Comparison of ENCODE assay signal across 11 cellular contexts in the genomic region with DNA sequence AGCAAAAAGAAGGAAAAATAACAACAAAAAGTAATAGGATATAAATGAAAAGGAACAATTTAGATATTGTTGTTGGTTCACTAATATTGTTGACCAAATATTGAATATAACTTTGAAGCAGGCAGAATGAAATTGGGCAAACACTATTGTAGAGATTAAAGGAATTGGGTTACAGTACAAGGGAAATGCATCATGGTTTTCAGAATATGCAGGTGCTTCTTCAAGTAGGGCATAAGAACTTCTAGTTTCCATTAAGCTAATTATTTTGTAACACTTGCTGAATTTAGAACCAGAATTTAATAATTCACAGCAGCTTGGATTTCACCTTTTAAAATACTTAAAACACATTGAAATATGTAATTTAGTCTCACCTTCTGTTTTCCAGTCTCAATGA. TPM values are rescaled to one million over a fixed set of nuclear protein-coding genes. Genes with fewer than 3 reads are reported as not detected.
A peak's percentile ranks its signal among the peaks of the same experiment; 100 is the strongest.
DNase-seq lines count a peak whose midpoint lies in the region; ATAC-seq and TF ChIP-seq lines count a peak whose summit lies in the region.
"Had no signal": no experiment of that assay in that cellular context is flagged by ENCODE, and none has a peak within 500 bp of the region (broad histone marks: within the 10 kb centered on the region; RNA-seq: fewer than 3 reads in every experiment).

No MANE protein-coding gene starts in this region.

- no peaks in the 10 kb centered on the region for H4K20me1 ChIP-seq in OCI-LY7 (ENCODE audit: insufficient read depth, low read length)

- H3K4me2 ChIP-seq in OCI-LY7 (ENCODE audit: low read length), result peak overlapping the region; percentile 27; the same call in 1 of the 2 replicates

- no peaks in the 10 kb centered on the region for H3K27me3 Mint-ChIP-seq in osteocyte (ENCODE audit: unreplicated experiment)
- H3K27me3 Mint-ChIP-seq in activated CD4-positive, alpha-beta T cell treated with anti-CD3 and anti-CD28 coated beads, Interleukin-2, amount 10 ng/mL, durations not matched to agents 7 days and 5 days, result no peaks in the 10 kb centered on the region

- H3K4me1 ChIP-seq in left ventricle myocardium inferior (peaks cover 38% of the 10 kb centered on the region), OCI-LY7 (ENCODE audit: insufficient read depth, low read length, poor library complexity, severe bottlenecking) (peaks cover 6% of the 10 kb centered on the region), esophagus squamous epithelium (peaks cover 0 to 32% (median 15%) of the 10 kb centered on the region in 3 donors), tibial nerve (peaks cover 0 to 36% (median 4%) of the 10 kb centered on the region in 4 donors)

- no TSS peak for BruUV-seq in OCI-LY7 (replicated peaks; lab: Mats Ljungman, UMichigan)

- H3K36me3 Mint-ChIP-seq in osteocyte (ENCODE audit: unreplicated experiment), result peaks cover 3% of the 10 kb centered on the region
- H3K36me3 Mint-ChIP-seq in activated CD4-positive, alpha-beta T cell treated with anti-CD3 and anti-CD28 coated beads, Interleukin-2, amount 10 ng/mL, durations not matched to agents 7 days and 5 days (ENCODE audit: low read depth), result peaks cover 9% of the 10 kb centered on the region

- no peaks in the 10 kb centered on the region for H3K9me2 ChIP-seq in OCI-LY7 (ENCODE audit: insufficient read depth, low read length)

- no peaks in the 10 kb centered on the region for H3K27me3 ChIP-seq in left ventricle myocardium inferior (ENCODE audit: low read depth)
- H3K27me3 ChIP-seq in esophagus squamous epithelium, result no peaks in the 10 kb centered on the region
- H3K27me3 ChIP-seq in tibial nerve, result no peaks in the 10 kb centered on the region
- H3K27me3 ChIP-seq: cardiac muscle cell, uterus had no signal

- TF ChIP-seq CTCF in left ventricle myocardium inferior (IDR thresholded peaks at IDR 0.05; ENCODE audit: borderline replicate concordance), result no peak
- TF ChIP-seq CTCF in OCI-LY7 (conservative IDR thresholded peaks at IDR 0.05; ENCODE audit: low read length), result no peak
- no peak for TF ChIP-seq CTCF in esophagus squamous epithelium (IDR thresholded peaks at IDR 0.05)
- TF ChIP-seq CTCF in tibial nerve (IDR thresholded peaks at IDR 0.05), result no peak
- TF ChIP-seq CTCF in osteocyte (IDR thresholded peaks at IDR 0.05), result no peak

- TF ChIP-seq POLR2A in esophagus squamous epithelium (IDR thresholded peaks at IDR 0.05), result no peak
- no peak for TF ChIP-seq POLR2A in tibial nerve (IDR thresholded peaks at IDR 0.05)

- H3K4me1 Mint-ChIP-seq in osteocyte (ENCODE audit: unreplicated experiment), result peaks cover 5% of the 10 kb centered on the region
- peaks cover 22% of the 10 kb centered on the region for H3K4me1 Mint-ChIP-seq in activated CD4-positive, alpha-beta T cell treated with anti-CD3 and anti-CD28 coated beads, Interleukin-2, amount 10 ng/mL, durations not matched to agents 7 days and 5 days

- DNase-seq in left ventricle myocardium inferior (no peak), Right ventricle myocardium inferior (ENCODE audit: missing footprints) (no peak), OCI-LY7 (ENCODE audit: low spot score) (no peak), esophagus squamous epithelium (lab: John Stamatoyannopoulos, UW) (no peak), tibial nerve (ENCODE audit: low spot score in 2 of 2) (no peak), osteocyte (ENCODE audit: extremely low spot score, unreplicated experiment) (no peak), GM03348 (ENCODE audit: low spot score) (no peak)
- no peak for DNase-seq in activated CD4-positive, alpha-beta T cell treated with anti-CD3 and anti-CD28 coated beads, Interleukin-2, amount 10 ng/mL, durations not matched to agents 7 days and 5 days
- DNase-seq: activated naive CD4-positive, alpha-beta T cell treated with Interleukin-2 at 50 U/mL for 16 hours had no signal

- H3K9me3 ChIP-seq in left ventricle myocardium inferior (replicated peaks) (peaks cover 5% of the 10 kb centered on the region), OCI-LY7 (ENCODE audit: low read length) (no peaks in the 10 kb centered on the region), esophagus squamous epithelium (no peaks in the 10 kb centered on the region), tibial nerve (no peaks in the 10 kb centered on the region)
- H3K9me3 ChIP-seq: uterus had no signal

- no peak for TF ChIP-seq EP300 in tibial nerve (IDR thresholded peaks at IDR 0.05)

- no peak overlapping the region for H3K4me3 Mint-ChIP-seq in osteocyte (ENCODE audit: unreplicated experiment)
- H3K4me3 Mint-ChIP-seq in activated CD4-positive, alpha-beta T cell treated with anti-CD3 and anti-CD28 coated beads, Interleukin-2, amount 10 ng/mL, durations not matched to agents 7 days and 5 days, result no peak overlapping the region

- CTCF ChIA-PET in OCI-LY7 (lab: Charles Lee; ENCODE audit: unreplicated experiment), result interaction anchor here (1.0 to 1.8 kb wide), 6 partner anchors 15 to 508 kb away, joined by 3 to 7 read pairs (median 5); no protein-coding TSS in a partner anchor
- CTCF ChIA-PET in activated CD4-positive, alpha-beta T cell treated with anti-CD3 and anti-CD28 coated beads, Interleukin-2, amount 10 ng/mL, durations not matched to agents 7 days and 5 days (lab: Charles Lee), result interaction anchor here (0.8 to 2.0 kb wide), 7 partner anchors 11 to 508 kb away, joined by 3 to 12 read pairs (median 4); no protein-coding TSS in a partner anchor

- H3K36me3 ChIP-seq in left ventricle myocardium inferior (no peaks in the 10 kb centered on the region), OCI-LY7 (ENCODE audit: insufficient read depth, low read length) (peaks cover 5% of the 10 kb centered on the region), esophagus squamous epithelium (peaks cover 0 to 4% (median 0%) of the 10 kb centered on the region in 3 donors), tibial nerve (no peaks in the 10 kb centered on the region)
- H3K36me3 ChIP-seq: cardiac muscle cell, uterus had no signal

- no peaks in the 10 kb centered on the region for H3K79me2 ChIP-seq in OCI-LY7 (ENCODE audit: insufficient read depth, low read depth, low read length)

- H3K4me3 ChIP-seq in left ventricle myocardium inferior, result no peak overlapping the region
- H3K4me3 ChIP-seq in OCI-LY7 (ENCODE audit: low read depth, low read length, poor library complexity, severe bottlenecking), result no peak overlapping the region
- H3K4me3 ChIP-seq in esophagus squamous epithelium, result no peak overlapping the region
- H3K4me3 ChIP-seq in tibial nerve, result no peak overlapping the region
- H3K4me3 ChIP-seq: cardiac muscle cell, uterus had no signal

- H3K9me3 Mint-ChIP-seq in osteocyte (ENCODE audit: unreplicated experiment), result no peaks in the 10 kb centered on the region
- H3K9me3 Mint-ChIP-seq in activated CD4-positive, alpha-beta T cell treated with anti-CD3 and anti-CD28 coated beads, Interleukin-2, amount 10 ng/mL, durations not matched to agents 7 days and 5 days, result peaks cover 6% of the 10 kb centered on the region

- no peak for ATAC-seq in Right ventricle myocardium inferior

- peak overlapping the region; percentile 60 for H3K27ac ChIP-seq in left ventricle myocardium inferior (replicated peaks)
- H3K27ac ChIP-seq in OCI-LY7 (ENCODE audit: low read depth, low read length, poor library complexity, severe bottlenecking), result no peak overlapping the region
- peak overlapping the region in 3 of 4 donors; percentile 54 to 67 (median 59) for H3K27ac ChIP-seq in esophagus squamous epithelium
- peak overlapping the region; percentile 1 to 83 (median 56) for H3K27ac ChIP-seq in tibial nerve
- H3K27ac ChIP-seq: cardiac muscle cell had no signal

- POLR2A ChIA-PET in OCI-LY7 (lab: Charles Lee), result interaction anchor here (0.6 to 2.3 kb wide), 17 partner anchors 8 to 535 kb away, joined by 3 to 9 read pairs (median 5); partner anchors contain the start of gene GLCCI1
- POLR2A ChIA-PET in activated CD4-positive, alpha-beta T cell treated with anti-CD3 and anti-CD28 coated beads, Interleukin-2, amount 10 ng/mL, durations not matched to agents 7 days and 5 days (lab: Charles Lee), result no interaction called here

- no peak overlapping the region for H2AFZ ChIP-seq in OCI-LY7 (ENCODE audit: low read length)

- intact Hi-C loops in left ventricle myocardium inferior (cut with micrococcal nuclease), result loop anchor here (2.0 kb wide), 1 partner anchor 79 kb away; no protein-coding TSS in a partner anchor
- intact Hi-C loops in Right ventricle myocardium inferior (cut with DNase I), result loop anchor here (1.0 to 10.0 kb wide), 3 partner anchors 79 to 613 kb away; no protein-coding TSS in a partner anchor
- intact Hi-C loops in OCI-LY7 (cut with micrococcal nuclease; ENCODE audit: unreplicated experiment), result loop anchor here (1.0 kb wide), 5 partner anchors 79 to 535 kb away; no protein-coding TSS in a partner anchor
- intact Hi-C loops in esophagus squamous epithelium (cut with DNase I), result loop anchor here (10.0 kb wide), 1 partner anchor 73 kb away; no protein-coding TSS in a partner anchor

- no peak overlapping the region for H3K27ac Mint-ChIP-seq in osteocyte (ENCODE audit: unreplicated experiment)
- no peak overlapping the region for H3K27ac Mint-ChIP-seq in activated CD4-positive, alpha-beta T cell treated with anti-CD3 and anti-CD28 coated beads, Interleukin-2, amount 10 ng/mL, durations not matched to agents 7 days and 5 days

RNA-seq across cellular contexts. Expression of gene RPA3, which starts 36.5 kb away (rescaled TPM):
- total RNA-seq in left ventricle myocardium inferior (21.1 TPM), Right ventricle myocardium inferior (26.8 TPM), OCI-LY7 (2022) (110 and 111 TPM in 2 replicates), esophagus squamous epithelium (10 to 100 TPM; 13.0 to 29.3 (median 21.7) TPM), tibial nerve (10 to 100 TPM; 14.4 to 21.9 (median 19.2) TPM), osteocyte (14.8 and 16.5 TPM in 2 replicates)
- total RNA-seq in OCI-LY7 (2014; rRNA removed; shearing (Covaris generic)), result 53.0 and 66.3 TPM in 2 replicates
- total RNA-seq in activated CD4-positive, alpha-beta T cell treated with anti-CD3 and anti-CD28 coated beads, Interleukin-2, amount 10 ng/mL, durations not matched to agents 7 days and 5 days, result 10 to 100 TPM; 93.2 to 93.4 TPM

RNA-seq across cellular contexts. Expression of gene UMAD1, which starts 41.4 kb away (rescaled TPM):
- total RNA-seq in left ventricle myocardium inferior (16.4 TPM), Right ventricle myocardium inferior (13.3 TPM), OCI-LY7 (2022) (14.5 and 15.2 TPM in 2 replicates), esophagus squamous epithelium (1 to 10 TPM; 2.5 to 7.6 (median 6.3) TPM), tibial nerve (10 to 100 TPM in 2 of 4 donors, 1 to 10 TPM in 2; 6.0 to 14.9 (median 10.2) TPM), osteocyte (9.8 and 10.9 TPM in 2 replicates)
- total RNA-seq in OCI-LY7 (2014; rRNA removed; shearing (Covaris generic)), result 8.7 and 14.2 TPM in 2 replicates
- total RNA-seq in activated CD4-positive, alpha-beta T cell treated with anti-CD3 and anti-CD28 coated beads, Interleukin-2, amount 10 ng/mL, durations not matched to agents 7 days and 5 days, result 10 to 100 TPM; 16.3 to 16.4 TPM
